In the genomic region with DNA sequence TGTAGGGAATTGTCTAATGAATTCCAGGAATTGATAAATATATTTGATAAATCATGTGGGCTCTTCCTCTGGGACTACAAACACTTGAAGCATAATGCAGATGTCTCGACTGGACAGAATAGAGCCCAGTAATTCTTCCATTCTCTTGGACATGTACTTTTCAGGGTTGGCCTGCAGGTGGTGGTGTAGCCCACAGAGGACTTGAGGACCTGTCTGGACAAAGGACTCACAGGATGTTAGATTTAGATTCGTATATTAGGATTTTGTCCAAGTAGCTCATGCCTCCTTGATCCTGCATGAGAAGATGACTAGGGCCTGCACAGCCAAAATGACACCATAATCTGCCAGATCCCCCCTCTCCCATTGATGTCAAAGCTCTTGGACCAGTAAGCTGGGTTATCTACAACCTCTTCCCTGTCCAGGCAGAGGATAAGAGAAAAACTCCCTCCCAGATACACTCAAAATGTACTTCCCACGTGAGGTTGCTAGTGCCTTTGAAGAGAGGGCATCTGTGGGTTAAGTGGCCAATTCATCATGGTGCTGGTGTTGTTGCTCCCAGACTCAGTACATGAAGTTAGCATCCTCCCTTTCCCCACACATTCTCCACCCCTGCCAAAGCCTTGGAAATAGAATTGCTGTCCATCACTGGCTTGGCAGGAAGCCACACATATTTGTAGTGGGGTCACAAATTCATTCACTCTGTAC, we compare ENCODE assay signal across 8 cellular contexts.
DNase-seq lines count a peak whose midpoint lies in the region; ATAC-seq and TF ChIP-seq lines count a peak whose summit lies in the region.

No MANE protein-coding gene starts in this region.

- ATAC-seq in GM18520 (IDR thresholded peaks at IDR 0.05; ENCODE audit: unreplicated experiment) = peak; percentile 46
- ATAC-seq in HG03432 (IDR thresholded peaks at IDR 0.05; ENCODE audit: unreplicated experiment) = peak; percentile 69
- peak; percentile 54 for ATAC-seq in gastroesophageal sphincter

- H3K27ac ChIP-seq in OCI-LY7 (ENCODE audit: low read depth, low read length, poor library complexity, severe bottlenecking) (no peak overlapping the region), gastroesophageal sphincter (no peak overlapping the region), parathyroid adenoma (no peak overlapping the region)

- BruUV-seq in OCI-LY7 (replicated peaks; lab: Mats Ljungman, UMichigan) = no TSS peak

- H3K27me3 ChIP-seq in gastroesophageal sphincter (no peaks in the 10 kb centered on the region), parathyroid adenoma (ENCODE audit: control insufficient read depth, insufficient read depth, low read length) (no peaks in the 10 kb centered on the region)

- H3K4me1 ChIP-seq in OCI-LY7 (ENCODE audit: insufficient read depth, low read length, poor library complexity, severe bottlenecking) (no peaks in the 10 kb centered on the region), gastroesophageal sphincter (peaks cover 0 to 21% (median 7%) of the 10 kb centered on the region in 3 donors), parathyroid adenoma (no peaks in the 10 kb centered on the region)

- H3K4me3 ChIP-seq in AG10803 (ENCODE audit: low read length) = no peak overlapping the region
- H3K4me3 ChIP-seq in OCI-LY7 (ENCODE audit: low read depth, low read length, poor library complexity, severe bottlenecking) = no peak overlapping the region
- no peak overlapping the region for H3K4me3 ChIP-seq in gastroesophageal sphincter
- H3K4me3 ChIP-seq in parathyroid adenoma (ENCODE audit: low read depth, low read length) = no peak overlapping the region

- H2AFZ ChIP-seq in OCI-LY7 (ENCODE audit: low read length) (no peak overlapping the region), parathyroid adenoma (no peak overlapping the region)

- H3K4me2 ChIP-seq in OCI-LY7 (ENCODE audit: low read length) = no peak overlapping the region
- H3K4me2 ChIP-seq in parathyroid adenoma (ENCODE audit: low read length) = no peak overlapping the region

- CTCF ChIA-PET in OCI-LY7 (lab: Charles Lee; ENCODE audit: unreplicated experiment) = interaction anchor here (0.5 to 1.5 kb wide), 2 partner anchors 12 to 335 kb away, joined by 3 read pairs; no protein-coding TSS in a partner anchor

- no peaks in the 10 kb centered on the region for H4K20me1 ChIP-seq in OCI-LY7 (ENCODE audit: insufficient read depth, low read length)

- TF ChIP-seq POLR2A in gastroesophageal sphincter (IDR thresholded peaks at IDR 0.05) = no peak

- H3K9me3 ChIP-seq in OCI-LY7 (ENCODE audit: low read length) (no peaks in the 10 kb centered on the region), gastroesophageal sphincter (no peaks in the 10 kb centered on the region), parathyroid adenoma (ENCODE audit: control insufficient read depth, low read length) (no peaks in the 10 kb centered on the region)

- TF ChIP-seq EP300 in gastroesophageal sphincter (IDR thresholded peaks at IDR 0.05) = no peak

- POLR2A ChIA-PET in OCI-LY7 (lab: Charles Lee) = interaction anchor here (0.5 to 0.6 kb wide), 3 partner anchors 18 to 379 kb away, joined by 3 to 5 read pairs (median 3); no protein-coding TSS in a partner anchor

- 35 to 38% methylated on average over 1 to 3 of the region's 3 CpGs for WGBS in gastroesophageal sphincter (ENCODE audit: low coverage in 1 of 2), 2 donors

- TF ChIP-seq CTCF in AG10803 (conservative IDR thresholded peaks at IDR 0.05; ENCODE audit: low read length) (peak; percentile 82), OCI-LY7 (conservative IDR thresholded peaks at IDR 0.05; ENCODE audit: low read length) (peak; percentile 74), gastroesophageal sphincter (IDR thresholded peaks at IDR 0.05) (peak; percentile 37 to 69 (median 51)), parathyroid adenoma (IDR thresholded peaks at IDR 0.05) (peak; percentile 70)

- H3K79me2 ChIP-seq in OCI-LY7 (ENCODE audit: insufficient read depth, low read depth, low read length) (no peaks in the 10 kb centered on the region), parathyroid adenoma (no peaks in the 10 kb centered on the region)

- DNase-seq in AG10803 (ENCODE audit: low read depth) = peak; percentile 69
- peak; percentile 47 for DNase-seq in OCI-LY7 (ENCODE audit: low spot score)
- DNase-seq in activated effector memory CD4-positive, alpha-beta T cell treated with anti-CD3 and anti-CD28 coated beads, Interleukin-2, amount 50 U/mL, for 16 hours = peak; percentile 71
- DNase-seq in posterior vena cava (ENCODE audit: low spot score) = no peak

- intact Hi-C loops in OCI-LY7 (cut with micrococcal nuclease; ENCODE audit: unreplicated experiment) (no loop called here), posterior vena cava (cut with DNase I) (loop anchor here in 1 of 2 donors (10.0 kb wide), 1 partner anchor 327 kb away; no protein-coding TSS in a partner anchor)

- H3K9ac ChIP-seq in parathyroid adenoma = no peak overlapping the region

- H3K9me2 ChIP-seq in OCI-LY7 (ENCODE audit: insufficient read depth, low read length) = no peaks in the 10 kb centered on the region

- H3K36me3 ChIP-seq in OCI-LY7 (ENCODE audit: insufficient read depth, low read length) (no peaks in the 10 kb centered on the region), gastroesophageal sphincter (no peaks in the 10 kb centered on the region), parathyroid adenoma (ENCODE audit: control insufficient read depth, insufficient read depth, low read length) (no peaks in the 10 kb centered on the region)
